In genomic region chr10:11715815-11716494, GRCh38 we compare ENCODE assay signal across 1 cellular context.
TF ChIP-seq lines count a peak whose summit lies in the region.

No MANE protein-coding gene starts in this region.

TF ChIP-seq in HepG2, 621 proteins besides CTCF, POLR2A, EP300 and RAD21 (continued from another document and continues in another):
- TF ChIP-seq ISL2 (CRISPR knock-in tag; IDR thresholded peaks at IDR 0.05) (peak; percentile 94), ZNF687 (CRISPR knock-in tag; IDR thresholded peaks at IDR 0.05) (peak; percentile 80), ZNF644 (CRISPR knock-in tag; IDR thresholded peaks at IDR 0.05; ENCODE audit: low read depth) (peak; percentile 24; the same call in 1 of the 2 replicates), SALL2 (CRISPR knock-in tag; IDR thresholded peaks at IDR 0.05) (peak; percentile 81; the same call in 1 of the 2 replicates), TEAD3 (CRISPR knock-in tag; optimal IDR thresholded peaks at IDR 0.05; ENCODE audit: borderline replicate concordance) (peak; percentile 60), ELF4 (CRISPR knock-in tag; IDR thresholded peaks at IDR 0.05; ENCODE audit: borderline replicate concordance) (no peak), THYN1 (CRISPR knock-in tag; IDR thresholded peaks at IDR 0.05; ENCODE audit: borderline replicate concordance, low read depth) (peak; percentile 57; the same call in 1 of the 2 replicates), ZNF329 (CRISPR knock-in tag; IDR thresholded peaks at IDR 0.05; ENCODE audit: low read depth) (0 out of 2 replicates have a peak, but pooled peaks have one; percentile 23), HNF1A (IDR thresholded peaks at IDR 0.05; ENCODE audit: low read depth) (peak; percentile 75), HNF1A (CRISPR knock-in tag; IDR thresholded peaks at IDR 0.05; ENCODE audit: borderline replicate concordance) (peak; percentile 94; the same call in 1 of the 2 replicates), PRPF4 (IDR thresholded peaks at IDR 0.05; ENCODE audit: low read depth, low read length, poor library complexity, severe bottlenecking) (no peak), RARA (CRISPR knock-in tag; IDR thresholded peaks at IDR 0.05) (peak; percentile 99), SALL1 (CRISPR knock-in tag; IDR thresholded peaks at IDR 0.05) (peak; percentile 98), ARID3A (IDR thresholded peaks at IDR 0.05; ENCODE audit: low read depth, low read length) (0 out of 2 replicates have a peak, but pooled peaks have one; percentile 42), ARNTL (CRISPR knock-in tag; IDR thresholded peaks at IDR 0.05) (peak; percentile 42; the same call in 1 of the 2 replicates), ZBTB43 (CRISPR knock-in tag; conservative IDR thresholded peaks at IDR 0.05) (peak; percentile 86), ZNF414 (CRISPR knock-in tag; IDR thresholded peaks at IDR 0.05) (peak; percentile 76; the same call in 1 of the 2 replicates), MED1 (CRISPR knock-in tag; IDR thresholded peaks at IDR 0.05) (peak; percentile 96), ESRRA (CRISPR knock-in tag; IDR thresholded peaks at IDR 0.05; ENCODE audit: low read depth) (peak; percentile 93), SMAD1 (CRISPR knock-in tag; IDR thresholded peaks at IDR 0.05; ENCODE audit: borderline replicate concordance, low read depth) (no peak), ZNF574 (CRISPR knock-in tag; IDR thresholded peaks at IDR 0.05) (peak; percentile 79), ZNF317 (CRISPR knock-in tag; IDR thresholded peaks at IDR 0.05) (0 out of 2 replicates have a peak, but pooled peaks have one; percentile 15), POGZ (CRISPR knock-in tag; IDR thresholded peaks at IDR 0.05) (peak; percentile 89), E2F2 (CRISPR knock-in tag; IDR thresholded peaks at IDR 0.05; ENCODE audit: borderline replicate concordance) (0 out of 2 replicates have a peak, but pooled peaks have one; percentile 35), NCOA1 (CRISPR knock-in tag; IDR thresholded peaks at IDR 0.05) (peak; percentile 76), GFI1 (CRISPR knock-in tag; IDR thresholded peaks at IDR 0.05; ENCODE audit: borderline replicate concordance) (peak; percentile 48; the same call in 1 of the 2 replicates), ZNF274 (CRISPR knock-in tag; IDR thresholded peaks at IDR 0.05) (peak; percentile 51; the same call in 1 of the 2 replicates), PATZ1 (CRISPR knock-in tag; IDR thresholded peaks at IDR 0.05) (peak; percentile 67), ZNF512B (CRISPR knock-in tag; IDR thresholded peaks at IDR 0.05; ENCODE audit: borderline replicate concordance) (peak; percentile 81; the same call in 1 of the 2 replicates), ZNF782 (CRISPR knock-in tag; IDR thresholded peaks at IDR 0.05; ENCODE audit: borderline replicate concordance) (0 out of 2 replicates have a peak, but pooled peaks have one; percentile 30), ZNF136 (CRISPR knock-in tag; IDR thresholded peaks at IDR 0.05; ENCODE audit: low read depth) (0 out of 2 replicates have a peak, but pooled peaks have one; percentile 31)
